ENCODE assay signal across 9 cellular contexts in the genomic region with DNA sequence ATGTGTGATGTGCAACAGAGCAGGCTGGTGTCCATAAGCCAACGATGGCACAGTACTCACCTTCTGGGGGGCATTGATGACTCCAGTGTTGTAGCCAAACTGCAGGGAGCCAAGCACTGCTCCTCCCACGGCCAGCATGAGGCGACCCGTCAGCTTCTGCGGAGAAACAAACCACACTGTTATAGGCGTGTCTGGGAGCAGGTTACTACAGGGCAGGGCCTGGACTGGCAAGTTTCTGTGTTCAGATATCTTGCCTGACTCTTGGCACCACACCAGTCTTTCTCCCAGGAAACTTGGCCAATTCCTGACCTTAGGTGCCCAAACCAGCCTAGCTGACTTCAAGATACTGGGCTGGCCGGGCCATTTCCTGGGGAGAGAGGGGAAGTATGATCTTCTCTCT. TPM values are rescaled to one million over a fixed set of nuclear protein-coding genes. Genes with fewer than 3 reads are reported as not detected.
DNase-seq lines count a peak whose midpoint lies in the region; ATAC-seq and TF ChIP-seq lines count a peak whose summit lies in the region.
"Had no signal": no experiment of that assay in that cellular context is flagged by ENCODE, and none has a peak within 500 bp of the region (broad histone marks: within the 10 kb centered on the region; RNA-seq: fewer than 3 reads in every experiment).

No MANE protein-coding gene starts in this region.

- intact Hi-C loops in activated B cell treated with CpG ODN at 0.5 μM for 24 hours (cut with micrococcal nuclease): no loop called here
- intact Hi-C loops in heart left ventricle (cut with DNase I): no loop called here
- intact Hi-C loops in spleen (cut with DNase I; ENCODE audit: low total_unique reads): no loop called here

- H3K27ac Mint-ChIP-seq in activated B cell treated with CpG ODN at 0.5 μM for 24 hours: peak overlapping the region; percentile 91

- H3K9me3 ChIP-seq in heart left ventricle: no peaks in the 10 kb centered on the region
- H3K9me3 ChIP-seq in spleen: no peaks in the 10 kb centered on the region

- CTCF ChIA-PET in activated B cell treated with CpG ODN at 0.5 μM for 24 hours (lab: Charles Lee): interaction anchor here (0.9 to 1.7 kb wide), 4 partner anchors 9 to 130 kb away, joined by 3 to 7 read pairs (median 4); no protein-coding TSS in a partner anchor

- no peaks in the 10 kb centered on the region for H3K9me3 Mint-ChIP-seq in activated B cell treated with CpG ODN at 0.5 μM for 24 hours

- peaks cover 83% of the 10 kb centered on the region for H3K36me3 Mint-ChIP-seq in activated B cell treated with CpG ODN at 0.5 μM for 24 hours (ENCODE audit: low read depth)

- no peak for TF ChIP-seq CTCF in activated B cell treated with CpG ODN at 0.5 μM for 24 hours (IDR thresholded peaks at IDR 0.05)
- TF ChIP-seq CTCF in heart left ventricle (IDR thresholded peaks at IDR 0.05): no peak
- no peak for TF ChIP-seq CTCF in spleen (IDR thresholded peaks at IDR 0.05 in 8 of 11, conservative IDR thresholded peaks at IDR 0.05 in 3 of 11)

- POLR2A ChIA-PET in activated B cell treated with CpG ODN at 0.5 μM for 24 hours (lab: Charles Lee): interaction anchor here (1.1 to 26.4 kb wide), 5 partner anchors 1 to 261 kb away, joined by 3 to 694 read pairs (median 442); partner anchors contain the start of genes SLC2A1 and YBX1

- H3K27me3 Mint-ChIP-seq in activated B cell treated with CpG ODN at 0.5 μM for 24 hours: no peaks in the 10 kb centered on the region

- H3K4me3 Mint-ChIP-seq in activated B cell treated with CpG ODN at 0.5 μM for 24 hours: no peak overlapping the region

- DNase-seq in HS-27A (ENCODE audit: low read depth) (peak; percentile 80), activated B cell treated with CpG ODN at 0.5 μM for 24 hours (no peak), heart left ventricle (peak in 4 of 5 donors; percentile 67 to 87 (median 78)), spleen (peak; percentile 74), NCI-H2171 treated with DMSO at 0.1 percent for 48 hours (lab: John Stamatoyannopoulos, UW) (no peak), NAMALWA (ENCODE audit: low spot score) (no peak)

- H3K27me3 ChIP-seq in heart left ventricle: no peaks in the 10 kb centered on the region
- no peaks in the 10 kb centered on the region for H3K27me3 ChIP-seq in spleen (replicated peaks in 1 of 7)

- no peak overlapping the region for H3K4me3 ChIP-seq in heart left ventricle
- no peak overlapping the region for H3K4me3 ChIP-seq in spleen
- H3K4me3 ChIP-seq: SK-N-MC had no signal

- H3K27ac ChIP-seq in heart left ventricle: peak overlapping the region; percentile 62 to 92 (median 82)
- peak overlapping the region in 5 of 8 donors; percentile 15 to 79 (median 72) for H3K27ac ChIP-seq in spleen
- H3K27ac ChIP-seq: SK-N-MC had no signal

- H3K4me1 ChIP-seq in heart left ventricle (peaks cover 7 to 97% (median 64%) of the 10 kb centered on the region in 12 donors), spleen (peaks cover 49 to 100% (median 83%) of the 10 kb centered on the region in 6 donors)

- ATAC-seq in activated B cell treated with CpG ODN at 0.5 μM for 24 hours (ENCODE audit: low read depth) (no peak), heart left ventricle (peak; percentile 75 to 85 (median 80)), HG03025 (IDR thresholded peaks at IDR 0.05; ENCODE audit: low FRiP score, unreplicated experiment) (no peak), GM19035 (IDR thresholded peaks at IDR 0.05; ENCODE audit: unreplicated experiment) (no peak)

- H3K4me1 Mint-ChIP-seq in activated B cell treated with CpG ODN at 0.5 μM for 24 hours: peaks cover 100% of the 10 kb centered on the region

- no peak for TF ChIP-seq POLR2A in heart left ventricle (IDR thresholded peaks at IDR 0.05)
- no peak for TF ChIP-seq POLR2A in spleen (IDR thresholded peaks at IDR 0.05)

- peaks cover 0 to 4% (median 0%) of the 10 kb centered on the region in 9 donors for H3K36me3 ChIP-seq in heart left ventricle
- H3K36me3 ChIP-seq in spleen: peaks cover 0 to 53% (median 10%) of the 10 kb centered on the region in 6 donors

- WGBS in heart left ventricle, 4 donors: 34 to 74% (median 61%) methylated on average over 7 of the region's 7 CpGs
- 50 to 70% (median 56%) methylated on average over 6 to 7 of the region's 7 CpGs for WGBS in spleen, 5 donors

RNA-seq across cellular contexts. Expression of gene SLC2A1, which starts 15.5 kb away (rescaled TPM):
- total RNA-seq in activated B cell treated with CpG ODN at 0.5 μM for 24 hours: 105 and 117 TPM in 2 replicates
- total RNA-seq in heart left ventricle: 10 to 100 TPM; 19.0 to 88.1 (median 29.9) TPM
- 100 to 1,000 TPM in 1 of 2 donors, 10 to 100 TPM in 1; 10.6 to 196 TPM for polyA plus RNA-seq in heart left ventricle
- 100 to 1,000 TPM in 3 of 7 donors, 10 to 100 TPM in 4; 26.2 to 142 (median 83.1) TPM for total RNA-seq in spleen
- 10 to 100 TPM; 18.3 to 31.0 (median 19.5) TPM for polyA plus RNA-seq in spleen

Comparison
In these comparisons a context has a peak if more than half of its experiments do, and no peak if none do; other contexts are left out.
1. DNase-seq: peak in HS-27A (single experiment), heart left ventricle (4 of 5) and spleen (single experiment); none in activated B cell treated with CpG ODN at 0.5 μM for 24 hours (single experiment), NCI-H2171 treated with DMSO at 0.1 percent for 48 hours (single experiment) and NAMALWA (single experiment).
2. ATAC-seq: peak in heart left ventricle (4 of 4); none in activated B cell treated with CpG ODN at 0.5 μM for 24 hours (single experiment), HG03025 (single experiment) and GM19035 (single experiment).